6 cellular contexts compared by ENCODE assay signal in the genomic region with DNA sequence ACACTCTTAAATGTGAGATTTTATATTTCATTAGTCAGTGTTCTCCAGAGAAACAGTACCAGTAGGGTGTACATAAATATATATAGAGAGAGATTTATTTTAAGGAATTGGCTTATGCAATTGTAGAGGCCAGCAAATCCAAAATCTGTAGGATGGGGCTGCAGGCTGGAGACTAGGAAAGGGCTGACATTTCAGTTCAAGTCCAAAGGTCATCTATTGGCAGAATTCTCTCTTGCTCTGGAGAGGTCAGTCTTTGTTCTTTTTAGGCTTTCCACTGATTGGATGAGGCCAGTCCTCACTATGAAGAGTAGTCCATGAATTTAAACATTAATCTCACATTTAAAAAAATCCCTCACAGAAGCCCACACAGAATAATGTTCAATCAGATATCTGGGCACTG.
"Had no signal": no experiment of that assay in that cellular context is flagged by ENCODE, and none has a peak within 500 bp of the region (broad histone marks: within the 10 kb centered on the region; RNA-seq: fewer than 3 reads in every experiment).

No MANE protein-coding gene starts in this region.

- ATAC-seq: K562 had no signal

- H3K27ac ChIP-seq: HL-60, KMS-11 had no signal

- FAIRE-seq: HTR-8/SVneo, K562 had no signal

- H3K4me3 ChIP-seq: K562 had no signal

- DNase-seq: KBM-7, KG1 had no signal

- H3K9ac ChIP-seq: KMS-11 had no signal

- H3K4me2 ChIP-seq: KMS-11 had no signal
